ENCODE assay signal across 8 cellular contexts in the genomic region with DNA sequence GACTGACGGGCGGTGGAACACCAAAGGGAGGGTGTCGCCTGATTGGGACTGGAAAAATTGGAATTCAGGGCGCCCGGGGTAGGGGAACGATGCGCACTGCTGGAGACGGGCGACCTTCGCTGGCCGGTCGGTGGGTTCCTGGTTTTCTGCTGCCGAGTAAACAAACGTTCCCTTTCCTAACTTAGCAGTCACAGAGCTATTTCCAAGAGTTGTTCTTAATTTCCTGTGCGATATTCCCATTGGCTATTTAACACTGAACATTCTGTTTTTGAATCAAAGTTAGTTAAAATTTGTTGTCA. TPM values are rescaled to one million over a fixed set of nuclear protein-coding genes. Genes with fewer than 3 reads are reported as not detected.
DNase-seq lines count a peak whose midpoint lies in the region; ATAC-seq and TF ChIP-seq lines count a peak whose summit lies in the region.

No MANE protein-coding gene starts in this region.

- DNase-seq in colonic mucosa: no peak
- no peak for DNase-seq in lung (ENCODE audit: low spot score)
- DNase-seq in upper lobe of left lung: peak in 1 of 2 donors; percentile 31
- DNase-seq in NCI-H345 treated with DMSO at 0.1 percent for 48 hours (lab: John Stamatoyannopoulos, UW; ENCODE audit: unreplicated experiment): no peak
- DNase-seq in GM20000 (ENCODE audit: low spot score): no peak

- TF ChIP-seq EP300 in upper lobe of left lung (IDR thresholded peaks at IDR 0.05): no peak

- H3K4me1 ChIP-seq in ES-I3 (ENCODE audit: insufficient read depth, low read length) (no peaks in the 10 kb centered on the region; the same call in 1 of the 2 replicates), Loucy (ENCODE audit: insufficient read depth, low read length, poor library complexity, severe bottlenecking) (peaks cover 57% of the 10 kb centered on the region), colonic mucosa (no peaks in the 10 kb centered on the region), lung (ENCODE audit: control insufficient read depth in 2 of 2, insufficient read depth in 2 of 2, low read length in 2 of 2) (peaks cover 3% of the 10 kb centered on the region in 2 donors), upper lobe of left lung (peaks cover 4 to 16% (median 9%) of the 10 kb centered on the region in 4 donors)

- peaks cover 46% of the 10 kb centered on the region for H3K79me2 ChIP-seq in Loucy (ENCODE audit: insufficient read depth, low read length)

- H3K36me3 ChIP-seq in ES-I3 (ENCODE audit: insufficient read depth, low read length): peaks cover 7% of the 10 kb centered on the region
- H3K36me3 ChIP-seq in Loucy (ENCODE audit: insufficient read depth, low read length): no peaks in the 10 kb centered on the region
- H3K36me3 ChIP-seq in colonic mucosa: no peaks in the 10 kb centered on the region
- peaks cover 0 to 4% of the 10 kb centered on the region in 2 donors for H3K36me3 ChIP-seq in lung (ENCODE audit: control insufficient read depth in 2 of 2, insufficient read depth in 2 of 2, low read length in 2 of 2)
- no peaks in the 10 kb centered on the region for H3K36me3 ChIP-seq in upper lobe of left lung

- TF ChIP-seq POLR2A in upper lobe of left lung (IDR thresholded peaks at IDR 0.05): no peak

- intact Hi-C loops in colonic mucosa (cut with DNase I): no loop called here

- H3K9ac ChIP-seq in ES-I3 (ENCODE audit: low read depth, low read length): peak overlapping the region; percentile 79
- peak overlapping the region; percentile 96 for H3K9ac ChIP-seq in Loucy (ENCODE audit: low read depth, low read length, poor library complexity, severe bottlenecking)
- H3K9ac ChIP-seq in colonic mucosa (ENCODE audit: low read depth in 2 of 2, low read length in 2 of 2): peak overlapping the region; percentile 74 to 76

- H3K4me3 ChIP-seq in Loucy (ENCODE audit: low read length, poor library complexity, severe bottlenecking) (peak overlapping the region; percentile 90), colonic mucosa (peak overlapping the region; percentile 60), lung (peak overlapping the region; percentile 89), upper lobe of left lung (peak overlapping the region; percentile 70 to 89 (median 81))

- H3K9me3 ChIP-seq in ES-I3 (ENCODE audit: control insufficient read depth, insufficient read depth, low read length) (no peaks in the 10 kb centered on the region), Loucy (ENCODE audit: insufficient read depth, low read depth, low read length) (no peaks in the 10 kb centered on the region), colonic mucosa (no peaks in the 10 kb centered on the region), lung (ENCODE audit: control insufficient read depth in 2 of 2, insufficient read depth in 1 of 2, low read length in 1 of 2) (no peaks in the 10 kb centered on the region), upper lobe of left lung (no peaks in the 10 kb centered on the region)

- H2AFZ ChIP-seq in Loucy (ENCODE audit: low read length): peak overlapping the region; percentile 93

- peaks cover 13% of the 10 kb centered on the region for H4K20me1 ChIP-seq in Loucy (ENCODE audit: insufficient read depth, low read length, poor library complexity, severe bottlenecking)

- WGBS in lung, 2 donors: 0% methylated on average over 15 of the region's 15 CpGs
- WGBS in upper lobe of left lung, 2 donors: 0% methylated on average over 12 to 15 of the region's 15 CpGs

- TF ChIP-seq CTCF in Loucy (conservative IDR thresholded peaks at IDR 0.05; ENCODE audit: low read length) (no peak; the same call in 1 of the 2 replicates), colonic mucosa (IDR thresholded peaks at IDR 0.05) (no peak), lung (IDR thresholded peaks at IDR 0.05; ENCODE audit: control extremely low read depth, extremely low read depth) (no peak), upper lobe of left lung (IDR thresholded peaks at IDR 0.05) (no peak), GM20000 (IDR thresholded peaks at IDR 0.05; ENCODE audit: extremely low read depth, missing control alignments) (no peak)

- H3K4me2 ChIP-seq in Loucy (ENCODE audit: low read depth, low read length, poor library complexity, severe bottlenecking): peak overlapping the region; percentile 96

- ATAC-seq in GM21528 (IDR thresholded peaks at IDR 0.05; ENCODE audit: low FRiP score, unreplicated experiment) (peak; percentile 24), lung (ENCODE audit: insufficient read depth, low FRiP score) (no peak), upper lobe of left lung (ENCODE audit: low FRiP score in 2 of 2) (peak in 1 of 2 donors; percentile 57)

- H3K27me3 ChIP-seq in Loucy (ENCODE audit: insufficient read depth, low read length, poor library complexity, severe bottlenecking) (no peaks in the 10 kb centered on the region), colonic mucosa (no peaks in the 10 kb centered on the region), lung (ENCODE audit: control insufficient read depth, insufficient read depth) (no peaks in the 10 kb centered on the region), upper lobe of left lung (no peaks in the 10 kb centered on the region)

- no peak overlapping the region for H3K27ac ChIP-seq in colonic mucosa
- no peak overlapping the region for H3K27ac ChIP-seq in lung (ENCODE audit: low read depth in 1 of 2, low read length in 1 of 2)
- peak overlapping the region in 3 of 4 donors; percentile 79 to 87 (median 83) for H3K27ac ChIP-seq in upper lobe of left lung

- H3K9me2 ChIP-seq in Loucy (replicated peaks; ENCODE audit: low read depth, low read length): no peaks in the 10 kb centered on the region

- H3F3A ChIP-seq in Loucy (ENCODE audit: low read depth): no peaks in the 10 kb centered on the region

RNA-seq across cellular contexts. Expression of a gene that starts 0.7 kb away (rescaled TPM):
- total RNA-seq in colonic mucosa: 1 to 10 TPM; 2.9 to 6.1 TPM
- 10 to 100 TPM in 1 of 2 donors, 1 to 10 TPM in 1; 1.9 to 11.6 TPM for total RNA-seq in lung
- polyA plus RNA-seq in lung: under 1 TPM; 0.49 to 0.71 TPM
- total RNA-seq in upper lobe of left lung: 1 to 10 TPM in 5 of 6 donors, under 1 TPM in 1; 0.91 to 4.9 (median 2.4) TPM

RNA-seq across cellular contexts. Expression of a gene that starts 0.8 kb away (rescaled TPM):
- not detected for total RNA-seq in colonic mucosa
- total RNA-seq in lung: not detected
- polyA plus RNA-seq in lung: under 1 TPM in 1 of 2 donors, not detected in 1; 0.07 TPM
- not detected for total RNA-seq in upper lobe of left lung

Comparison
In these comparisons a context has a peak if more than half of its experiments do, and no peak if none do; other contexts are left out.
1. H3K27ac ChIP-seq: peak in upper lobe of left lung (3 of 4); none in colonic mucosa (single experiment) and lung (0 of 2).
2. Peak in every context shown above with its lines, with median percentiles within 50 percentile points of each other: H3K9ac ChIP-seq and H3K4me3 ChIP-seq.